In the genomic region with DNA sequence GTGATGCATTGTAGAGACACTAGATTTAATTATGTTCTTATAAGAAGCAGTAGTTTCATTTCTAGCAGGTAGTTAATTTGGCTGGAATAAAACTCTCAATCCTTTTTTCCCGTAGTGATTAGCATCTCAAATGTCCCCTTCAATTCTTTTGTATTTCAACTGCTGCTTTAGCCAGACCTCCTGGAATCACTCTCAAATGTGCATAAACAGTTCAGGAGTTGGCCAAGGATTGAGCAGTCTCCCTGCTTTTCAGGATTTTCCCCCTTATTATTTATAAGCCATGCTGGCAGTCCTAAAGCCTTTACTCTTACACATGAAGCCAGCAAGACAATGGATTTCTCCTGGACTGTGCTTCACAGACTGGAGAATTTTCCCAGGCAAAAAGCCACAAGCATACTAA, we compare ENCODE assay signal across 20 cellular contexts.
A peak's percentile ranks its signal among the peaks of the same experiment; 100 is the strongest.
DNase-seq lines count a peak whose midpoint lies in the region; ATAC-seq, FAIRE-seq and TF ChIP-seq lines count a peak whose summit lies in the region.
"Had no signal": no experiment of that assay in that cellular context is flagged by ENCODE, and none has a peak within 500 bp of the region (broad histone marks: within the 10 kb centered on the region; RNA-seq: fewer than 3 reads in every experiment).

No MANE protein-coding gene starts in this region.

- no peak overlapping the region for H3K4me3 ChIP-seq in GM23338
- H3K4me3 ChIP-seq in HUES48 (ENCODE audit: low read depth, low read length): peak overlapping the region; percentile 40; the same call in 1 of the 2 replicates
- H3K4me3 ChIP-seq in H1 (ENCODE audit: extremely low read depth in 1 of 4, insufficient read depth in 2 of 4, low read depth in 3 of 4, low read length in 4 of 4): peak overlapping the region in 1 of 4 experiments; percentile 38; a peak in 2 of 8 replicates
- H3K4me3 ChIP-seq in neural progenitor cell: no peak overlapping the region
- H3K4me3 ChIP-seq: BLaER1, GM23248 had no signal

- no peak for TF ChIP-seq EP300 in H1 (IDR thresholded peaks at IDR 0.05; ENCODE audit: borderline replicate concordance in 1 of 2, low read depth in 2 of 2, low read length in 2 of 2)

- H3K9me3 ChIP-seq in HUES48 (ENCODE audit: control insufficient read depth, insufficient read depth, low read length) (no peaks in the 10 kb centered on the region), H1 (ENCODE audit: insufficient read depth in 2 of 2, low read depth in 1 of 2, low read length in 1 of 2) (no peaks in the 10 kb centered on the region), neural progenitor cell (ENCODE audit: low read depth) (no peaks in the 10 kb centered on the region)
- H3K9me3 ChIP-seq: BLaER1, Caco-2 had no signal

- no peak overlapping the region for H2BK5ac ChIP-seq in H1 (ENCODE audit: low read depth, low read length)

- H3K14ac ChIP-seq in H1 (ENCODE audit: insufficient read length): no peak overlapping the region

- H3K23me2 ChIP-seq in H1 (ENCODE audit: low read depth, low read length): no peaks in the 10 kb centered on the region

- no peak overlapping the region for H2BK15ac ChIP-seq in H1 (ENCODE audit: low read length)

- H3K4me1 ChIP-seq in GM23338 (ENCODE audit: insufficient read depth) (peaks cover 17% of the 10 kb centered on the region), HUES48 (ENCODE audit: control insufficient read depth, insufficient read depth, low read length) (peaks cover 16% of the 10 kb centered on the region), H1 (replicated peaks in 1 of 4; ENCODE audit: control insufficient read depth in 3 of 4, insufficient read depth in 4 of 4, low read length in 3 of 4) (peaks cover 0 to 7% (median 3%) of the 10 kb centered on the region in 4 experiments; a peak in 3 of 7 replicates), neural progenitor cell (peaks cover 6% of the 10 kb centered on the region)
- H3K4me1 ChIP-seq: Caco-2 had no signal

- TF ChIP-seq POLR2A in H1 (IDR thresholded peaks at IDR 0.05; ENCODE audit: control extremely low read depth in 1 of 2, low read depth in 2 of 2, low read length in 2 of 2): no peak

- peaks cover 14% of the 10 kb centered on the region for H3K9me2 ChIP-seq in GM23338 (ENCODE audit: insufficient read depth)

- FAIRE-seq in H1 (lab: Jason Lieb, UNC): peak; percentile 72
- FAIRE-seq: GM12892, GM19239, HepG2 had no signal

- peak; percentile 46 for DNase-seq in GM23338 (ENCODE audit: low spot score)
- DNase-seq in H1 (ENCODE audit: low read depth in 1 of 2, low spot score in 2 of 2): no peak
- peak; percentile 14 for DNase-seq in neural progenitor cell (ENCODE audit: low spot score)
- DNase-seq in NAMALWA (ENCODE audit: low spot score): no peak
- no peak for DNase-seq in NCI-H1694 (lab: John Stamatoyannopoulos, UW)
- DNase-seq: 8988T; AML-193; Caco-2; CD8-positive, alpha-beta memory T cell; DND-41; GDM1; GM23248; HCEC 1CT had no signal

- H2AK5ac ChIP-seq in H1 (ENCODE audit: low read depth, low read length): no peak overlapping the region

- CTCF ChIA-PET in H1 (lab: Charles Lee; ENCODE audit: partially characterized antibody): no interaction called here

- H3K9ac ChIP-seq in HUES48 (ENCODE audit: low read depth, low read length) (no peak overlapping the region), H1 (replicated peaks in 1 of 4; ENCODE audit: extremely low read depth in 1 of 4, low read depth in 3 of 4, low read length in 3 of 4) (no peak overlapping the region), neural progenitor cell (no peak overlapping the region)
- H3K9ac ChIP-seq: BLaER1, GM23248, KMS-11 had no signal

- H3K56ac ChIP-seq in H1 (replicated peaks; ENCODE audit: insufficient read length, low read depth, low read length): no peak overlapping the region

- no peak overlapping the region for H3K23ac ChIP-seq in H1 (ENCODE audit: insufficient read length)

- peak; percentile 60 for ATAC-seq in GM23338
- no peak for ATAC-seq in GM19463 (IDR thresholded peaks at IDR 0.05; ENCODE audit: unreplicated experiment)
- ATAC-seq: HepG2 had no signal

- H3K36me3 Mint-ChIP-seq in GM23338 (ENCODE audit: low read depth): peaks cover 3% of the 10 kb centered on the region; the same call in 1 of the 3 replicates
- H3K36me3 Mint-ChIP-seq in neural progenitor cell: no peaks in the 10 kb centered on the region

- H3F3A ChIP-seq in GM23338 (replicated peaks; ENCODE audit: low read depth): no peaks in the 10 kb centered on the region
- no peaks in the 10 kb centered on the region for H3F3A ChIP-seq in neural progenitor cell (ENCODE audit: low read depth)

- H3K79me2 ChIP-seq in GM23338 (replicated peaks; ENCODE audit: insufficient read depth): no peaks in the 10 kb centered on the region
- H3K79me2 ChIP-seq in H1 (ENCODE audit: control insufficient read depth in 1 of 2, insufficient read depth in 2 of 2, low read length in 2 of 2): no peaks in the 10 kb centered on the region
- no peaks in the 10 kb centered on the region for H3K79me2 ChIP-seq in neural progenitor cell (ENCODE audit: low read depth)

- WGBS in H1 (ENCODE audit: extremely low coverage in 1 of 2, insufficient coverage in 1 of 2, insufficient read length in 1 of 2, insufficient replicate concordance in 2 of 2, low coverage in 1 of 2, low lambda C conversion rate in 2 of 2, missing lambda C conversion rate in 1 of 2), 2 experiments: 29% methylated on average over 1 of the region's 1 CpG; no CpG with 5 or more reads in 1 of the 2 experiments

- H2BK120ac ChIP-seq in H1 (replicated peaks; ENCODE audit: low read depth, low read length): no peak overlapping the region

- POLR2A ChIA-PET in H1 (lab: Charles Lee; ENCODE audit: partially characterized antibody): no interaction called here

- TF ChIP-seq CTCF in GM23338 (conservative IDR thresholded peaks at IDR 0.05; ENCODE audit: low read depth in 2 of 2) (no peak), H1 (IDR thresholded peaks at IDR 0.05; ENCODE audit: control extremely low read depth in 1 of 3, insufficient read depth in 1 of 3, low read depth in 1 of 3, low read length in 3 of 3) (no peak), neural progenitor cell (IDR thresholded peaks at IDR 0.05) (no peak)

- H3K27ac Mint-ChIP-seq in GM23338 (peak overlapping the region; percentile 80; the same call in 1 of the 2 replicates), neural progenitor cell (no peak overlapping the region)
- H3K27ac Mint-ChIP-seq: CD8-positive, alpha-beta memory T cell had no signal

- TF ChIP-seq RAD21 in H1 (IDR thresholded peaks at IDR 0.05 in 1 of 2, conservative IDR thresholded peaks at IDR 0.05 in 1 of 2; ENCODE audit: low read depth in 2 of 2, low read length in 2 of 2): no peak

- H4K20me1 ChIP-seq in GM23338 (replicated peaks; ENCODE audit: insufficient read depth): no peaks in the 10 kb centered on the region
- no peaks in the 10 kb centered on the region for H4K20me1 ChIP-seq in H1 (replicated peaks in 1 of 2; ENCODE audit: control insufficient read depth in 1 of 2, insufficient read depth in 2 of 2, low read length in 2 of 2)
- H4K20me1 ChIP-seq in neural progenitor cell (ENCODE audit: low read depth): no peaks in the 10 kb centered on the region
- H4K20me1 ChIP-seq: BLaER1 had no signal

- H4K91ac ChIP-seq in H1 (replicated peaks; ENCODE audit: insufficient read length, low read length): no peak overlapping the region

- H3K4me3 Mint-ChIP-seq in GM23338 (peak overlapping the region; percentile 32; the same call in 1 of the 3 replicates), neural progenitor cell (no peak overlapping the region)
- H3K4me3 Mint-ChIP-seq: CD8-positive, alpha-beta memory T cell had no signal

- H2AFZ ChIP-seq in GM23338: no peak overlapping the region
- no peak overlapping the region for H2AFZ ChIP-seq in H1 (ENCODE audit: low read length)
- H2AFZ ChIP-seq in neural progenitor cell (replicated peaks): peak overlapping the region; percentile 33
- H2AFZ ChIP-seq: GM23248 had no signal

- H3K36me3 ChIP-seq in GM23338 (ENCODE audit: insufficient read depth) (no peaks in the 10 kb centered on the region), HUES48 (ENCODE audit: control insufficient read depth, insufficient read depth, low read length) (no peaks in the 10 kb centered on the region), H1 (ENCODE audit: control insufficient read depth in 2 of 4, insufficient read depth in 4 of 4, low read length in 3 of 4) (no peaks in the 10 kb centered on the region), neural progenitor cell (no peaks in the 10 kb centered on the region)
- H3K36me3 ChIP-seq: BLaER1 had no signal

- H3K4me1 Mint-ChIP-seq in GM23338 (peaks cover 26% of the 10 kb centered on the region), neural progenitor cell (peaks cover 7% of the 10 kb centered on the region)

- no peak overlapping the region for H4K5ac ChIP-seq in H1 (ENCODE audit: insufficient read length, low read depth, low read length)

- H3K27ac ChIP-seq in GM23338 (ENCODE audit: low read depth) (no peak overlapping the region), HUES48 (ENCODE audit: low read depth, low read length) (peak overlapping the region; percentile 66), H1 (ENCODE audit: low read depth, low read length) (no peak overlapping the region), neural progenitor cell (peak overlapping the region; percentile 24)
- H3K27ac ChIP-seq: BLaER1, GM23248, KMS-11 had no signal

- no peak overlapping the region for H3K4ac ChIP-seq in H1 (replicated peaks; ENCODE audit: insufficient read length, low read depth, low read length)

- no peak overlapping the region; the same call in 1 of the 2 replicates for H3K18ac ChIP-seq in H1 (ENCODE audit: extremely low read depth, low read length)

- H3K9me3 Mint-ChIP-seq in GM23338 (no peaks in the 10 kb centered on the region), neural progenitor cell (peaks cover 2% of the 10 kb centered on the region)

- no peaks in the 10 kb centered on the region for H3K79me1 ChIP-seq in H1 (ENCODE audit: low read depth, low read length)

- H3K27me3 Mint-ChIP-seq in GM23338 (ENCODE audit: insufficient read depth, low read depth, poor library complexity): no peaks in the 10 kb centered on the region
- no peaks in the 10 kb centered on the region for H3K27me3 Mint-ChIP-seq in neural progenitor cell (ENCODE audit: insufficient read depth, low read depth)

- no peaks in the 10 kb centered on the region for H3K27me3 ChIP-seq in GM23338 (ENCODE audit: insufficient read depth)
- no peaks in the 10 kb centered on the region for H3K27me3 ChIP-seq in HUES48 (ENCODE audit: control insufficient read depth, insufficient read depth, low read length)
- no peaks in the 10 kb centered on the region for H3K27me3 ChIP-seq in H1 (replicated peaks in 1 of 4; ENCODE audit: control insufficient read depth in 3 of 4, extremely low read depth in 1 of 4, insufficient read depth in 3 of 4, low read length in 3 of 4)
- H3K27me3 ChIP-seq in neural progenitor cell: no peaks in the 10 kb centered on the region
- H3K27me3 ChIP-seq: BLaER1 had no signal

- peak overlapping the region; percentile 30; the same call in 1 of the 2 replicates for H3K4me2 ChIP-seq in GM23338
- H3K4me2 ChIP-seq in H1 (ENCODE audit: insufficient read depth in 1 of 2, low read depth in 2 of 2, low read length in 2 of 2): peak overlapping the region; percentile 12 to 53; a peak in 2 of 4 replicates
- H3K4me2 ChIP-seq in neural progenitor cell: peak overlapping the region; percentile 42
- H3K4me2 ChIP-seq: BLaER1, KMS-11 had no signal

- H4K8ac ChIP-seq in H1 (ENCODE audit: extremely low read depth, insufficient read depth, low read length): no peak overlapping the region

- H2BK20ac ChIP-seq in H1 (ENCODE audit: low read length): 0 out of 2 replicates have a peak overlapping the region, but pooled peaks have one; percentile 73

- H2BK12ac ChIP-seq in H1 (ENCODE audit: low read depth, low read length): no peak overlapping the region

Comparison
In these comparisons a context has a peak if more than half of its experiments do, and no peak if none do; other contexts are left out.
1. DNase-seq: peak in GM23338 (single experiment) and neural progenitor cell (single experiment); none in H1 (0 of 2), NAMALWA (single experiment) and NCI-H1694 (single experiment).
2. H3K27ac ChIP-seq: peak in HUES48 (single experiment) and neural progenitor cell (single experiment); none in GM23338 (single experiment) and H1 (single experiment).
3. Peak in every context shown above with its lines, with median percentiles within 50 percentile points of each other: H3K4me2 ChIP-seq.